In genomic region chr18:51077217-51077616, GRCh38 we compare ENCODE assay signal across 12 cellular contexts. TPM values are rescaled to one million over a fixed set of nuclear protein-coding genes. Genes with fewer than 3 reads are reported as not detected.
DNase-seq lines count a peak whose midpoint lies in the region; ATAC-seq and TF ChIP-seq lines count a peak whose summit lies in the region.
"Had no signal": no experiment of that assay in that cellular context is flagged by ENCODE, and none has a peak within 500 bp of the region (broad histone marks: within the 10 kb centered on the region; RNA-seq: fewer than 3 reads in every experiment).

No MANE protein-coding gene starts in this region.

- H3K4me2 ChIP-seq in neural progenitor cell = no peak overlapping the region
- H3K4me2 ChIP-seq: BLaER1 treated with 17β-estradiol and CSF1 and Interleukin-3, amounts not matched to agents 10 nM and 100 nM had no signal

- H3F3A ChIP-seq in neural progenitor cell (ENCODE audit: low read depth) = no peaks in the 10 kb centered on the region

- no peaks in the 10 kb centered on the region for H3K9me3 ChIP-seq in neural progenitor cell (ENCODE audit: low read depth)
- H3K9me3 ChIP-seq: BLaER1 treated with 17β-estradiol and CSF1 and Interleukin-3, amounts not matched to agents 10 nM and 100 nM had no signal

- H3K9me3 Mint-ChIP-seq in natural killer cell treated with Interleukin-12 subunit alpha and Interleukin-12 subunit beta and Interleukin-15 and Interleukin-18, amount 100 ng/mL, for 72 hours = no peaks in the 10 kb centered on the region
- no peaks in the 10 kb centered on the region for H3K9me3 Mint-ChIP-seq in neural progenitor cell

- H3K4me1 Mint-ChIP-seq in natural killer cell treated with Interleukin-12 subunit alpha and Interleukin-12 subunit beta and Interleukin-15 and Interleukin-18, amount 100 ng/mL, for 72 hours (ENCODE audit: low read depth in 2 of 2) = peaks cover 27 to 33% of the 10 kb centered on the region in 2 donors
- no peaks in the 10 kb centered on the region for H3K4me1 Mint-ChIP-seq in neural progenitor cell

- H3K27ac Mint-ChIP-seq in natural killer cell treated with Interleukin-12 subunit alpha and Interleukin-12 subunit beta and Interleukin-15 and Interleukin-18, amount 100 ng/mL, for 72 hours = no peak overlapping the region
- H3K27ac Mint-ChIP-seq in neural progenitor cell = no peak overlapping the region

- peak; percentile 70 for DNase-seq in ELR (ENCODE audit: low read depth)
- DNase-seq in astrocyte of the spinal cord (ENCODE audit: low read depth, low spot score) = peak; percentile 71
- no peak for DNase-seq in RPMI8226
- no peak for DNase-seq in natural killer cell treated with Interleukin-12 subunit alpha and Interleukin-12 subunit beta and Interleukin-15 and Interleukin-18, amount 100 ng/mL, for 72 hours (ENCODE audit: low spot score)
- DNase-seq in stimulated activated CD4-positive, alpha-beta T cell treated with anti-CD3 and anti-CD28 coated beads, Interleukin-4, amount 100 ng/mL, for 24 hours = no peak
- DNase-seq in neural progenitor cell (ENCODE audit: low spot score) = no peak
- DNase-seq: activated T-cell treated with anti-CD3 and anti-CD28 coated beads, Interleukin-2, amount 50 U/mL, for 1 hour; NCI-H2227 treated with DMSO at 0.1 percent for 48 hours; nucleus accumbens had no signal

- peaks cover 19% of the 10 kb centered on the region for H3K36me3 Mint-ChIP-seq in natural killer cell treated with Interleukin-12 subunit alpha and Interleukin-12 subunit beta and Interleukin-15 and Interleukin-18, amount 100 ng/mL, for 72 hours
- H3K36me3 Mint-ChIP-seq in neural progenitor cell = peaks cover 47% of the 10 kb centered on the region

- no peaks in the 10 kb centered on the region for H3K4me1 ChIP-seq in neural progenitor cell

- peaks cover 28% of the 10 kb centered on the region for H3K79me2 ChIP-seq in neural progenitor cell (ENCODE audit: low read depth)

- H3K36me3 ChIP-seq in neural progenitor cell = peaks cover 30% of the 10 kb centered on the region

- ATAC-seq in GM21390 (IDR thresholded peaks at IDR 0.05; ENCODE audit: unreplicated experiment) (peak; percentile 66), HG03095 (IDR thresholded peaks at IDR 0.05; ENCODE audit: unreplicated experiment) (peak; percentile 56)
- no peak for ATAC-seq in natural killer cell treated with Interleukin-12 subunit alpha and Interleukin-12 subunit beta and Interleukin-15 and Interleukin-18, amount 100 ng/mL, for 72 hours

- no peaks in the 10 kb centered on the region for H3K27me3 Mint-ChIP-seq in natural killer cell treated with Interleukin-12 subunit alpha and Interleukin-12 subunit beta and Interleukin-15 and Interleukin-18, amount 100 ng/mL, for 72 hours
- H3K27me3 Mint-ChIP-seq in neural progenitor cell (ENCODE audit: insufficient read depth, low read depth) = no peaks in the 10 kb centered on the region

- no peak overlapping the region for H3K4me3 Mint-ChIP-seq in natural killer cell treated with Interleukin-12 subunit alpha and Interleukin-12 subunit beta and Interleukin-15 and Interleukin-18, amount 100 ng/mL, for 72 hours
- H3K4me3 Mint-ChIP-seq in neural progenitor cell = no peak overlapping the region

- no peak overlapping the region for H3K27ac ChIP-seq in neural progenitor cell
- H3K27ac ChIP-seq: BLaER1 treated with 17β-estradiol and CSF1 and Interleukin-3, amounts not matched to agents 10 nM and 100 nM had no signal

- H2AFZ ChIP-seq in neural progenitor cell (replicated peaks) = no peak overlapping the region

- no peak overlapping the region for H3K9ac ChIP-seq in neural progenitor cell
- H3K9ac ChIP-seq: BLaER1 treated with 17β-estradiol and CSF1 and Interleukin-3, amounts not matched to agents 10 nM and 100 nM had no signal

- H4K20me1 ChIP-seq in neural progenitor cell (ENCODE audit: low read depth) = peaks cover 11% of the 10 kb centered on the region

- no peak overlapping the region for H3K4me3 ChIP-seq in astrocyte of the spinal cord (ENCODE audit: low read depth, low read length)
- no peak overlapping the region for H3K4me3 ChIP-seq in neural progenitor cell
- H3K4me3 ChIP-seq: BLaER1 treated with 17β-estradiol and CSF1 and Interleukin-3, amounts not matched to agents 10 nM and 100 nM had no signal

- no peak for TF ChIP-seq CTCF in astrocyte of the spinal cord (IDR thresholded peaks at IDR 0.05; ENCODE audit: low read depth, low read length)
- no peak for TF ChIP-seq CTCF in neural progenitor cell (IDR thresholded peaks at IDR 0.05)

- in situ Hi-C loops in astrocyte of the spinal cord (cut with HindIII; ENCODE audit: low sequenced_read_pairs) = no loop called here

- no peaks in the 10 kb centered on the region for H3K27me3 ChIP-seq in neural progenitor cell
- H3K27me3 ChIP-seq: BLaER1 treated with 17β-estradiol and CSF1 and Interleukin-3, amounts not matched to agents 10 nM and 100 nM had no signal

RNA-seq across cellular contexts. Expression of gene SMAD4, which starts 47.2 kb away (rescaled TPM):
- total RNA-seq in natural killer cell treated with Interleukin-12 subunit alpha and Interleukin-12 subunit beta and Interleukin-15 and Interleukin-18, amount 100 ng/mL, for 72 hours = 10 to 100 TPM; 64.2 to 67.3 TPM
- 168 and 310 TPM in 2 replicates for total RNA-seq in neural progenitor cell (ENCODE audit: low replicate concordance)

Comparison
In these comparisons a context has a peak if more than half of its experiments do, and no peak if none do; other contexts are left out.
1. DNase-seq: peak in ELR (single experiment) and astrocyte of the spinal cord (single experiment); none in RPMI8226 (single experiment), natural killer cell treated with Interleukin-12 subunit alpha and Interleukin-12 subunit beta and Interleukin-15 and Interleukin-18, amount 100 ng/mL, for 72 hours (single experiment), stimulated activated CD4-positive, alpha-beta T cell treated with anti-CD3 and anti-CD28 coated beads, Interleukin-4, amount 100 ng/mL, for 24 hours (single experiment) and neural progenitor cell (single experiment).
2. ATAC-seq: peak in GM21390 (single experiment) and HG03095 (single experiment); none in natural killer cell treated with Interleukin-12 subunit alpha and Interleukin-12 subunit beta and Interleukin-15 and Interleukin-18, amount 100 ng/mL, for 72 hours (0 of 2).